ENCODE assay signal across 10 cellular contexts in the genomic region with DNA sequence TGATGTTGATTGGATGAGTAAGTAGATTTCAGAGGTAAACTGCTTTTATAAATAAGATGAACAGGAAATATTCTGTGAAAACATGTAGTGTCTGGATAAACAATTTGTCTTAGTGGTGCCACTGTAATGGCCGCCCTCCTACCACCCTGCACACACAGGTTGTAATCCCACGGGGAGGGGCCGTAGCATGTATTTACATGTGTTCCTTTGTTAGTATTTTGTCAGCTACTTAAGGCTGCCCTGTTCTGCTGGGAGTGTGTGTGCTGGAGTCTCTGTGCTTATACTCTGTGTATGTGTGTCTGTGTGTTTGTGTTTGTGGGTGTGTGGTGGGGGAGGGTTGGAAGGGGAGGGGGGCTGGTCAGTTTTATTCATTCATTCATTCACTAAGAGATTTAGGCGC. TPM values are rescaled to one million over a fixed set of nuclear protein-coding genes. Genes with fewer than 3 reads are reported as not detected.
A peak's percentile ranks its signal among the peaks of the same experiment; 100 is the strongest.
DNase-seq lines count a peak whose midpoint lies in the region; ATAC-seq and TF ChIP-seq lines count a peak whose summit lies in the region.
"Had no signal": no experiment of that assay in that cellular context is flagged by ENCODE, and none has a peak within 500 bp of the region (broad histone marks: within the 10 kb centered on the region; RNA-seq: fewer than 3 reads in every experiment).

No MANE protein-coding gene starts in this region.

- H3K4me1 Mint-ChIP-seq in activated naive CD8-positive, alpha-beta T cell treated with anti-CD3 and anti-CD28 coated beads, Interleukin-2, amount 50 U/mL, for 24 hours = peaks cover 67% of the 10 kb centered on the region
- H3K4me1 Mint-ChIP-seq in naive B cell = peaks cover 29 to 38% (median 33%) of the 10 kb centered on the region in 3 donors

- H3K79me2 ChIP-seq in DND-41 (ENCODE audit: insufficient read depth, low read length) = peaks cover 98% of the 10 kb centered on the region

- peak overlapping the region; percentile 51 for H3K27ac ChIP-seq in DND-41 (ENCODE audit: low read length)

- H3K27ac Mint-ChIP-seq in activated naive CD8-positive, alpha-beta T cell treated with anti-CD3 and anti-CD28 coated beads, Interleukin-2, amount 50 U/mL, for 24 hours = peak overlapping the region; percentile 34
- peak overlapping the region in 4 of 6 donors; percentile 26 to 80 (median 46) for H3K27ac Mint-ChIP-seq in naive B cell

- no peaks in the 10 kb centered on the region for H3K9me3 Mint-ChIP-seq in activated naive CD8-positive, alpha-beta T cell treated with anti-CD3 and anti-CD28 coated beads, Interleukin-2, amount 50 U/mL, for 24 hours
- no peaks in the 10 kb centered on the region for H3K9me3 Mint-ChIP-seq in naive B cell

- DNase-seq in DMS53 (lab: John Stamatoyannopoulos, UW) (peak; percentile 14), DMS53 treated with DMSO at 0.1 percent for 48 hours (lab: John Stamatoyannopoulos, UW; ENCODE audit: unreplicated experiment) (no peak), DND-41 (no peak), naive B cell (no peak), hepatic stellate cell (ENCODE audit: low spot score) (no peak), D341Med (ENCODE audit: low spot score) (no peak)
- no peak for DNase-seq in activated naive CD8-positive, alpha-beta T cell treated with anti-CD3 and anti-CD28 coated beads, Interleukin-2, amount 50 U/mL, for 24 hours
- DNase-seq: activated gamma-delta T cell treated with Interleukin-2 at 50 U/mL for 16 hours, NCI-H2029 had no signal

- ATAC-seq in DND-41 (ENCODE audit: insufficient read depth, low read depth) = no peak
- no peak for ATAC-seq in activated naive CD8-positive, alpha-beta T cell treated with anti-CD3 and anti-CD28 coated beads, Interleukin-2, amount 50 U/mL, for 24 hours
- no peak for ATAC-seq in naive B cell (ENCODE audit: low read depth in 2 of 2)
- no peak for ATAC-seq in GM18867 (IDR thresholded peaks at IDR 0.05; ENCODE audit: unreplicated experiment)

- no peaks in the 10 kb centered on the region for H3K27me3 Mint-ChIP-seq in activated naive CD8-positive, alpha-beta T cell treated with anti-CD3 and anti-CD28 coated beads, Interleukin-2, amount 50 U/mL, for 24 hours
- H3K27me3 Mint-ChIP-seq in naive B cell = no peaks in the 10 kb centered on the region

- H3K36me3 Mint-ChIP-seq in activated naive CD8-positive, alpha-beta T cell treated with anti-CD3 and anti-CD28 coated beads, Interleukin-2, amount 50 U/mL, for 24 hours (ENCODE audit: low read depth) = peaks cover 4% of the 10 kb centered on the region
- H3K36me3 Mint-ChIP-seq in naive B cell = no peaks in the 10 kb centered on the region

- peaks cover 6% of the 10 kb centered on the region; the same call in 1 of the 2 replicates for H3K36me3 ChIP-seq in DND-41 (ENCODE audit: insufficient read depth, low read length)

- peak overlapping the region; percentile 16; the same call in 1 of the 2 replicates for H3K9ac ChIP-seq in DND-41 (ENCODE audit: low read depth, low read length)

- no peak overlapping the region for H2AFZ ChIP-seq in DND-41 (ENCODE audit: low read depth, low read length)

- no peaks in the 10 kb centered on the region for H3K27me3 ChIP-seq in DND-41 (ENCODE audit: insufficient read depth, low read length, poor library complexity)

- TF ChIP-seq CTCF in DND-41 (IDR thresholded peaks at IDR 0.05; ENCODE audit: borderline replicate concordance, extremely low read depth, low read length, poor library complexity, severe bottlenecking) = no peak

- H3K4me3 Mint-ChIP-seq in activated naive CD8-positive, alpha-beta T cell treated with anti-CD3 and anti-CD28 coated beads, Interleukin-2, amount 50 U/mL, for 24 hours = no peak overlapping the region
- peak overlapping the region in 1 of 8 donors; percentile 29 for H3K4me3 Mint-ChIP-seq in naive B cell

- peak overlapping the region in 1 of 2 experiments; percentile 35; a peak in 2 of 4 replicates for H3K4me3 ChIP-seq in DND-41 (ENCODE audit: low read depth in 1 of 2, low read length in 2 of 2)

- peak overlapping the region; percentile 68 for H3K4me2 ChIP-seq in DND-41 (ENCODE audit: insufficient read depth, low read length)

- peaks cover 24% of the 10 kb centered on the region; the same call in 1 of the 2 replicates for H4K20me1 ChIP-seq in DND-41 (ENCODE audit: insufficient read depth, low read length)

- peaks cover 63% of the 10 kb centered on the region for H3K4me1 ChIP-seq in DND-41 (ENCODE audit: insufficient read depth, low read length)

- H3K9me3 ChIP-seq in DND-41 (ENCODE audit: insufficient read depth, low read length, severe bottlenecking) = no peaks in the 10 kb centered on the region

RNA-seq across cellular contexts. Expression of a gene that starts 5.1 kb away (rescaled TPM):
- 1 to 10 TPM in 5 of 6 donors, under 1 TPM in 1; 0.41 to 2.2 (median 1.7) TPM for polyA plus RNA-seq in naive B cell (ENCODE audit: low read depth in 6 of 6)

RNA-seq across cellular contexts. Expression of a gene that starts 6.7 kb away (rescaled TPM):
- 10 to 100 TPM; 14.7 to 36.8 (median 22.5) TPM for polyA plus RNA-seq in naive B cell (ENCODE audit: low read depth in 6 of 6)
